Comparison of ENCODE assay signal across 13 cellular contexts in genomic region chr20:3043381-3043780, GRCh38. TPM values are rescaled to one million over a fixed set of nuclear protein-coding genes. Genes with fewer than 3 reads are reported as not detected.
DNase-seq lines count a peak whose midpoint lies in the region; ATAC-seq, FAIRE-seq and TF ChIP-seq lines count a peak whose summit lies in the region.
"Had no signal": no experiment of that assay in that cellular context is flagged by ENCODE, and none has a peak within 500 bp of the region (broad histone marks: within the 10 kb centered on the region; RNA-seq: fewer than 3 reads in every experiment).

GNRH2 (plus strand) TSS chr20:3043622; CDS start chr20:3044415, 793 bp downstream.

- CTCF ChIA-PET in HepG2 (lab: Yijun Ruan, JAX; ENCODE audit: low intra/inter-chr PET ratio, low total read pairs): no interaction called here

- H3K9ac ChIP-seq in HepG2 (ENCODE audit: insufficient read depth, low read depth, low read length): no peak within 1 kb of the TSS
- no peak within 1 kb of the TSS for H3K9ac ChIP-seq in subcutaneous abdominal adipose tissue (ENCODE audit: low read length in 5 of 5)

- no peak for TF ChIP-seq EP300 in HepG2 (IDR thresholded peaks at IDR 0.05; ENCODE audit: low read depth in 2 of 2, low read length in 2 of 2)
- TF ChIP-seq EP300 in HepG2 (CRISPR knock-in tag; IDR thresholded peaks at IDR 0.05; ENCODE audit: borderline replicate concordance): no peak

- H3K36me3 Mint-ChIP-seq in activated T-cell treated with anti-CD3 and anti-CD28 coated beads, Interleukin-2, amount 50 U/mL, for 4 hours (ENCODE audit: insufficient read depth): peaks cover 18% of the 10 kb centered on the region
- H3K36me3 Mint-ChIP-seq in activated T-helper 17 cell treated with anti-CD3 and anti-CD28 coated beads, Interleukin-2, amount 50 U/mL, for 72 hours (ENCODE audit: low read depth): peaks cover 58% of the 10 kb centered on the region

- no peak for FAIRE-seq in HepG2 (lab: Jason Lieb, UNC)

- H3K4me3 Mint-ChIP-seq in activated T-cell treated with anti-CD3 and anti-CD28 coated beads, Interleukin-2, amount 50 U/mL, for 4 hours: peak within 1 kb of the TSS; percentile 90
- peak within 1 kb of the TSS; percentile 97 for H3K4me3 Mint-ChIP-seq in activated T-helper 17 cell treated with anti-CD3 and anti-CD28 coated beads, Interleukin-2, amount 50 U/mL, for 72 hours

- intact Hi-C loops in HepG2 (cut with micrococcal nuclease; ENCODE audit: unreplicated experiment): loop anchor here (10.0 kb wide), 1 partner anchor 129 kb away; no protein-coding TSS in a partner anchor

- TF ChIP-seq POLR2A in HepG2 (IDR thresholded peaks at IDR 0.05; ENCODE audit: insufficient read depth in 1 of 2, low read depth in 2 of 2, low read length in 2 of 2): no peak

- WGBS in HepG2 (ENCODE audit: low lambda C conversion rate): 89% methylated on average over 4 of the region's 4 CpGs

- H3K4me1 Mint-ChIP-seq in activated T-cell treated with anti-CD3 and anti-CD28 coated beads, Interleukin-2, amount 50 U/mL, for 4 hours (ENCODE audit: low read depth): peaks cover 18% of the 10 kb centered on the region
- peaks cover 11% of the 10 kb centered on the region for H3K4me1 Mint-ChIP-seq in activated T-helper 17 cell treated with anti-CD3 and anti-CD28 coated beads, Interleukin-2, amount 50 U/mL, for 72 hours

- DNase-seq in activated T-cell treated with anti-CD3 and anti-CD28 coated beads, Interleukin-2, amount 50 U/mL, for 4 hours: no peak
- DNase-seq in activated T-cell treated with anti-CD3 and anti-CD28 coated beads for 4 hours: no peak
- no peak for DNase-seq in HepG2 (ENCODE audit: low spot score)
- DNase-seq in AML-193 (lab: John Stamatoyannopoulos, UW): no peak
- DNase-seq in DMS114 treated with DMSO at 0.1 percent for 48 hours (lab: John Stamatoyannopoulos, UW; ENCODE audit: unreplicated experiment): no peak
- DNase-seq in NCI-H2081 (lab: John Stamatoyannopoulos, UW): no peak
- DNase-seq: activated CD8-positive, alpha-beta memory T cell treated with anti-CD3 and anti-CD28 coated beads, Interleukin-2, amount 50 U/mL, for 4 hours; NCI-H2171 treated with DMSO at 0.1 percent for 48 hours; stimulated activated CD4-positive, alpha-beta T cell treated with anti-CD3 and anti-CD28 coated beads, Interleukin-2, amount 100 ng/mL, for 24 hours had no signal

- BruUV-seq in HepG2 (replicated peaks; lab: Mats Ljungman, UMichigan): no TSS peak

- in situ Hi-C loops in HepG2 (cut with HindIII; ENCODE audit: extremely low pct_ligation_motif_present, low pct_unique_long_range_greater_than_20kb): no loop called here

- H3K27ac Mint-ChIP-seq in activated T-helper 17 cell treated with anti-CD3 and anti-CD28 coated beads, Interleukin-2, amount 50 U/mL, for 72 hours: peak within 1 kb of the TSS; percentile 89

- no peak within 1 kb of the TSS for H3K4me2 ChIP-seq in HepG2 (ENCODE audit: low read depth, low read length)

- H3K4me3 ChIP-seq in HepG2 (replicated peaks in 1 of 3; ENCODE audit: insufficient read depth in 1 of 3, low read depth in 2 of 3, low read length in 3 of 3): no peak within 1 kb of the TSS
- H3K4me3 ChIP-seq in subcutaneous abdominal adipose tissue (ENCODE audit: low read depth in 1 of 5, low read length in 5 of 5): no peak within 1 kb of the TSS

- POLR2A ChIA-PET in HepG2 (lab: Yijun Ruan, JAX): no interaction called here

- H3K27me3 ChIP-seq in HepG2 (ENCODE audit: control insufficient read depth in 1 of 2, insufficient read depth in 2 of 2, low read length in 2 of 2) (no peaks in the 10 kb centered on the region; a peak in 1 of 5 replicates), subcutaneous abdominal adipose tissue (ENCODE audit: control insufficient read depth in 5 of 5, insufficient read depth in 4 of 5, low read length in 5 of 5) (no peaks in the 10 kb centered on the region)

- H3K79me2 ChIP-seq in HepG2 (ENCODE audit: insufficient read depth, low read length): peaks cover 18% of the 10 kb centered on the region

- no peak within 1 kb of the TSS for H2AFZ ChIP-seq in HepG2 (ENCODE audit: low read length)

- H3K36me3 ChIP-seq in HepG2 (replicated peaks in 1 of 2; ENCODE audit: control insufficient read depth in 1 of 2, insufficient read depth in 2 of 2, low read length in 2 of 2): peaks cover 21 to 31% of the 10 kb centered on the region in 2 experiments
- peaks cover 0 to 35% (median 31%) of the 10 kb centered on the region in 5 donors for H3K36me3 ChIP-seq in subcutaneous abdominal adipose tissue (ENCODE audit: control insufficient read depth in 5 of 5, insufficient read depth in 5 of 5, low read length in 5 of 5)

- no peak for TF ChIP-seq CTCF in HepG2 (CRISPR knock-in tag; IDR thresholded peaks at IDR 0.05)

- H3K9me3 Mint-ChIP-seq in activated T-cell treated with anti-CD3 and anti-CD28 coated beads, Interleukin-2, amount 50 U/mL, for 4 hours: no peaks in the 10 kb centered on the region
- no peaks in the 10 kb centered on the region for H3K9me3 Mint-ChIP-seq in activated T-helper 17 cell treated with anti-CD3 and anti-CD28 coated beads, Interleukin-2, amount 50 U/mL, for 72 hours
- H3K9me3 Mint-ChIP-seq: central memory CD8-positive, alpha-beta T cell had no signal

- no peaks in the 10 kb centered on the region for H4K20me1 ChIP-seq in HepG2 (ENCODE audit: insufficient read depth, low read length)

- H3K27me3 Mint-ChIP-seq in activated T-cell treated with anti-CD3 and anti-CD28 coated beads, Interleukin-2, amount 50 U/mL, for 4 hours (ENCODE audit: low read depth): no peaks in the 10 kb centered on the region
- no peaks in the 10 kb centered on the region for H3K27me3 Mint-ChIP-seq in activated T-helper 17 cell treated with anti-CD3 and anti-CD28 coated beads, Interleukin-2, amount 50 U/mL, for 72 hours
- H3K27me3 Mint-ChIP-seq: central memory CD8-positive, alpha-beta T cell had no signal

- no peak for ATAC-seq in activated T-cell treated with anti-CD3 and anti-CD28 coated beads, Interleukin-2, amount 50 U/mL, for 4 hours
- ATAC-seq in activated T-helper 17 cell treated with anti-CD3 and anti-CD28 coated beads, Interleukin-2, amount 50 U/mL, for 72 hours (replicated peaks): no peak
- no peak for ATAC-seq in HepG2

- no peak for TF ChIP-seq RAD21 in HepG2 (CRISPR knock-in tag; IDR thresholded peaks at IDR 0.05)

- H3K4me1 ChIP-seq in HepG2 (ENCODE audit: insufficient read depth, low read length) (peaks cover 39% of the 10 kb centered on the region), subcutaneous abdominal adipose tissue (ENCODE audit: control insufficient read depth in 5 of 5, insufficient read depth in 5 of 5, low read length in 5 of 5) (peaks cover 2 to 46% (median 42%) of the 10 kb centered on the region in 5 donors)

- H3K27ac ChIP-seq in HepG2 (ENCODE audit: extremely low read length, insufficient read depth, low read length) (no peak within 1 kb of the TSS), subcutaneous abdominal adipose tissue (ENCODE audit: low read depth, low read length) (peak within 1 kb of the TSS; percentile 23)

- no peaks in the 10 kb centered on the region for H3K9me3 ChIP-seq in HepG2 (ENCODE audit: low read length)
- no peaks in the 10 kb centered on the region for H3K9me3 ChIP-seq in subcutaneous abdominal adipose tissue (ENCODE audit: control insufficient read depth in 5 of 5, low read length in 5 of 5)

TF ChIP-seq in HepG2, 621 proteins besides CTCF, POLR2A, EP300 and RAD21:
- TF ChIP-seq ZNF225 (CRISPR knock-in tag; IDR thresholded peaks at IDR 0.05): peak; percentile 15; the same call in 1 of the 2 replicates
- TF ChIP-seq ATAD3A (CRISPR knock-in tag; IDR thresholded peaks at IDR 0.05): no peak
- no peak for TF ChIP-seq SATB2 (CRISPR knock-in tag; IDR thresholded peaks at IDR 0.05)

RNA-seq across cellular contexts. Expression of gene GNRH2, which starts in this region (rescaled TPM):
- total RNA-seq in activated T-cell treated with anti-CD3 and anti-CD28 coated beads, Interleukin-2, amount 50 U/mL, for 4 hours: 1 to 10 TPM in 1 of 3 donors, under 1 TPM in 2; 0.46 to 3.0 (median 0.90) TPM
- 10 to 100 TPM in 1 of 2 donors, under 1 TPM in 1; 0.61 to 13.7 TPM for total RNA-seq in activated T-helper 17 cell treated with anti-CD3 and anti-CD28 coated beads, Interleukin-2, amount 50 U/mL, for 72 hours
- total RNA-seq in HepG2 (2016; rRNA removed; fragmentation: Illumina TruSeq; extraction: Trizol): not detected in 2 replicates
- total RNA-seq in HepG2 (2016; cell fraction: cytosol; rRNA removed; fragmentation: Illumina TruSeq; extraction: Trizol; ENCODE audit: low read depth): not detected in 2 replicates
- 0.22 TPM in 1 of 2 replicates, not detected in the other for total RNA-seq in HepG2 (2016; cell fraction: insoluble cytoplasmic fraction; rRNA removed; fragmentation: Illumina TruSeq; extraction: Trizol)
- total RNA-seq in HepG2 (2016; cell fraction: membrane; rRNA removed; fragmentation: Illumina TruSeq; extraction: Trizol): not detected in 2 replicates
- 0.72 and 1.5 TPM in 2 replicates for total RNA-seq in HepG2 (2016; cell fraction: nucleus; rRNA removed; fragmentation: Illumina TruSeq; extraction: Trizol)
- 0.22 and 0.28 TPM in 2 replicates for polyA plus RNA-seq in HepG2 (2011; rRNA removed)
- not detected in 2 replicates for polyA plus RNA-seq in HepG2 (2011; cell fraction: cytosol; rRNA removed)
- polyA plus RNA-seq in HepG2 (2011; cell fraction: nucleus; rRNA removed): 2.9 and 3.0 TPM in 2 replicates
- polyA plus RNA-seq in HepG2 (2012): 0.37 TPM in 1 of 2 replicates, not detected in the other
- polyA plus RNA-seq in HepG2 (2016; cell fraction: cytosol; fragmentation: Illumina TruSeq; extraction: Trizol; ENCODE audit: low read depth): not detected in 2 replicates
- not detected in 2 replicates for polyA plus RNA-seq in HepG2 (2016; cell fraction: insoluble cytoplasmic fraction; fragmentation: Illumina TruSeq; extraction: Trizol; ENCODE audit: low read depth)
- not detected in 2 replicates for polyA plus RNA-seq in HepG2 (2016; cell fraction: membrane; fragmentation: Illumina TruSeq; extraction: Trizol; ENCODE audit: low read depth)
- 0.96 and 1.2 TPM in 2 replicates for polyA plus RNA-seq in HepG2 (2016; cell fraction: nucleus; fragmentation: Illumina TruSeq; extraction: Trizol; ENCODE audit: insufficient read depth, low read depth)
- 0.21 and 1.1 TPM in 2 replicates for polyA minus RNA-seq in HepG2 (2011; rRNA and poly(A)+ RNA removed; ENCODE audit: low replicate concordance)
- polyA minus RNA-seq in HepG2 (2011; cell fraction: cytosol; rRNA and poly(A)+ RNA removed): not detected in 2 replicates
- polyA minus RNA-seq in HepG2 (2011; cell fraction: nucleus; rRNA and poly(A)+ RNA removed): 5.0 and 7.0 TPM in 2 replicates
- total RNA-seq: subcutaneous adipose tissue had no signal
